In the genomic region with DNA sequence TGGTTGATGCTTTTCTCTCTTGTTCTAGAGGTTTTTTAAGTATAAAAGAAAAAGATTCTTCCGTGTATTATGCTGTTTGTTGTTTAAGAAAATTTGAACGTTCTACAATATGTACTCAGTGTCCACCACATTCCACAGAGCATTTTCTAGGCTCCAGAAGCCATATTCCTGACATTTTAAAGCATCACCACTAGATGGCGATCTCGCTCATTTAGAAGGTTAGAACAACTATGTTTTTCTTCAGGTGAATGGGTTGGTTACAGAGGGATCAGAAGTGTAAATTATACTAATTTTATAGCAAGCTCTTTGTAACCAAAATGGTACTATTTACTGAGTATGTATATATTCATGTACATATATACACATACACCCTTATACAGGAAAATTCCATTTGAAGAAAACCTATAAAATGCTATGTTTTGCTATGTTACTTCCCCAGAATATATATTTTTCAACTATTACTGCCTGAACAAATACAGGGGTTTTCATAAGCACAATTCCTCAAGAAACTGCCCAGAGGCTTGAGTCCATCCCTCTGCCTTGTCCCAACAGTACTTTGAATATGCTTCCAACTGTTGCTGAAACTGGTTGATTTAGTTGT, we compare ENCODE assay signal across 9 cellular contexts.
A peak's percentile ranks its signal among the peaks of the same experiment; 100 is the strongest.
DNase-seq lines count a peak whose midpoint lies in the region; ATAC-seq and TF ChIP-seq lines count a peak whose summit lies in the region.
"Had no signal": no experiment of that assay in that cellular context is flagged by ENCODE, and none has a peak within 500 bp of the region (broad histone marks: within the 10 kb centered on the region; RNA-seq: fewer than 3 reads in every experiment).

No MANE protein-coding gene starts in this region.

- no peak overlapping the region for H3K4me3 ChIP-seq in AG10803 (ENCODE audit: low read length)
- H3K4me3 ChIP-seq in GM12864 (ENCODE audit: low read depth, low read length): no peak overlapping the region
- no peak overlapping the region for H3K4me3 ChIP-seq in HEK293 (ENCODE audit: low read depth, low read length)
- no peak overlapping the region for H3K4me3 ChIP-seq in MM.1S (ENCODE audit: low read length)

- no peak overlapping the region for H3K4me2 ChIP-seq in MM.1S (ENCODE audit: low read depth, low read length)

- TF ChIP-seq CTCF in AG10803 (conservative IDR thresholded peaks at IDR 0.05; ENCODE audit: low read length) (peak; percentile 82), GM12864 (IDR thresholded peaks at IDR 0.05; ENCODE audit: low read depth, low read length, missing control alignments) (peak; percentile 71), HEK293 (tag by site-specific recombination; IDR thresholded peaks at IDR 0.05) (no peak), MM.1S (IDR thresholded peaks at IDR 0.05; ENCODE audit: low read length) (peak; percentile 52), omental fat pad (IDR thresholded peaks at IDR 0.05) (no peak)

- no peaks in the 10 kb centered on the region for H3K36me3 Mint-ChIP-seq in activated CD4-positive, alpha-beta memory T cell treated with anti-CD3 and anti-CD28 coated beads for 36 hours
- H3K36me3 Mint-ChIP-seq: T-cell had no signal

- no peaks in the 10 kb centered on the region for H3K27me3 Mint-ChIP-seq in activated CD4-positive, alpha-beta memory T cell treated with anti-CD3 and anti-CD28 coated beads for 36 hours
- H3K27me3 Mint-ChIP-seq: T-cell had no signal

- no peak overlapping the region for H3K27ac ChIP-seq in HEK293 (ENCODE audit: extremely low read depth, low read depth, low read length)
- H3K27ac ChIP-seq in MM.1S (ENCODE audit: low read length): no peak overlapping the region

- H3K27me3 ChIP-seq in MM.1S (replicated peaks; ENCODE audit: insufficient read depth, low read length): no peaks in the 10 kb centered on the region

- H3K36me3 ChIP-seq in HEK293 (ENCODE audit: control insufficient read depth in 2 of 2, insufficient read depth in 1 of 2, low read length in 2 of 2): no peaks in the 10 kb centered on the region
- H3K36me3 ChIP-seq in MM.1S (replicated peaks; ENCODE audit: insufficient read depth, low read length): no peaks in the 10 kb centered on the region

- no peaks in the 10 kb centered on the region for H3K9me3 ChIP-seq in HEK293 (ENCODE audit: control insufficient read depth, insufficient read depth, low read depth, low read length)
- H3K9me3 ChIP-seq in MM.1S (replicated peaks; ENCODE audit: insufficient read depth, low read length): no peaks in the 10 kb centered on the region

- CTCF ChIA-PET in HEK293 (lab: Yijun Ruan, JAX): interaction anchor here (0.6 to 2.4 kb wide), 13 partner anchors 8 to 1625 kb away, joined by 3 to 8 read pairs (median 5); no protein-coding TSS in a partner anchor
- CTCF ChIA-PET in activated CD4-positive, alpha-beta memory T cell treated with anti-CD3 and anti-CD28 coated beads for 36 hours (lab: Charles Lee): interaction anchor here (1.0 kb wide), 1 partner anchor 25 kb away, joined by 3 read pairs; no protein-coding TSS in a partner anchor

- no peak overlapping the region for H2AFZ ChIP-seq in MM.1S (ENCODE audit: low read length)

- DNase-seq in AG10803 (ENCODE audit: low read depth) (peak; percentile 54), GM12864 (ENCODE audit: low read depth) (peak; percentile 3), MM.1S (peak; percentile 43), fibroblast of gingiva (ENCODE audit: low read depth) (peak; percentile 41), omental fat pad (ENCODE audit: low spot score) (no peak)
- DNase-seq in activated CD4-positive, alpha-beta memory T cell treated with anti-CD3 and anti-CD28 coated beads for 36 hours: no peak

- no peaks in the 10 kb centered on the region for H3K79me2 ChIP-seq in MM.1S (ENCODE audit: low read length)

- intact Hi-C loops in activated CD4-positive, alpha-beta memory T cell treated with anti-CD3 and anti-CD28 coated beads for 36 hours (cut with micrococcal nuclease): loop anchor here (1.0 kb wide), 1 partner anchor 296 kb away; no protein-coding TSS in a partner anchor

- no peaks in the 10 kb centered on the region for H3K4me1 Mint-ChIP-seq in activated CD4-positive, alpha-beta memory T cell treated with anti-CD3 and anti-CD28 coated beads for 36 hours (ENCODE audit: low read depth)
- H3K4me1 Mint-ChIP-seq: T-cell had no signal

- no peaks in the 10 kb centered on the region for H3K9me3 Mint-ChIP-seq in activated CD4-positive, alpha-beta memory T cell treated with anti-CD3 and anti-CD28 coated beads for 36 hours
- H3K9me3 Mint-ChIP-seq: T-cell had no signal

- ATAC-seq in SK-N-SH treated with all-trans-retinoic acid at 6 μM for 48 hours (peak; percentile 84), omental fat pad (ENCODE audit: low FRiP score) (peak; percentile 62)

- H3K4me3 Mint-ChIP-seq in activated CD4-positive, alpha-beta memory T cell treated with anti-CD3 and anti-CD28 coated beads for 36 hours: no peak overlapping the region
- H3K4me3 Mint-ChIP-seq: T-cell had no signal

- no peaks in the 10 kb centered on the region for H3F3A ChIP-seq in MM.1S (ENCODE audit: insufficient read depth, low read length)

- no peaks in the 10 kb centered on the region for H4K20me1 ChIP-seq in MM.1S (ENCODE audit: insufficient read depth, low read length)

- no peaks in the 10 kb centered on the region for H3K9me2 ChIP-seq in MM.1S (replicated peaks; ENCODE audit: insufficient read depth, low read length)

- POLR2A ChIA-PET in HEK293 (lab: Yijun Ruan, JAX): no interaction called here
- POLR2A ChIA-PET in activated CD4-positive, alpha-beta memory T cell treated with anti-CD3 and anti-CD28 coated beads for 36 hours (lab: Charles Lee): no interaction called here

- no peak overlapping the region for H3K9ac ChIP-seq in MM.1S (ENCODE audit: low read length)

- H3K4me1 ChIP-seq in HEK293 (ENCODE audit: control insufficient read depth, insufficient read depth, low read length): no peaks in the 10 kb centered on the region
- no peaks in the 10 kb centered on the region for H3K4me1 ChIP-seq in MM.1S (ENCODE audit: low read length)

- no peak overlapping the region for H3K27ac Mint-ChIP-seq in activated CD4-positive, alpha-beta memory T cell treated with anti-CD3 and anti-CD28 coated beads for 36 hours
- H3K27ac Mint-ChIP-seq: T-cell had no signal

TF ChIP-seq in HEK293, 187 proteins besides CTCF, POLR2A, EP300 and RAD21:
- no peak for TF ChIP-seq ZNF202 (tag by site-specific recombination; IDR thresholded peaks at IDR 0.05; ENCODE audit: borderline replicate concordance)
- 0 out of 2 replicates have a peak, but pooled peaks have one; percentile 23 for TF ChIP-seq ZNF660 (tag by site-specific recombination; IDR thresholded peaks at IDR 0.05)
- peak; percentile 61 for TF ChIP-seq ZNF654 (tag by site-specific recombination; IDR thresholded peaks at IDR 0.05; ENCODE audit: low read depth)
- no peak for TF ChIP-seq ZNF174 (tag by site-specific recombination; IDR thresholded peaks at IDR 0.05)
TF ChIP-seq in HEK293: peak in this region for 2.

TF ChIP-seq in SK-N-SH treated with all-trans-retinoic acid at 6 μM for 48 hours, 23 proteins besides CTCF, POLR2A, EP300 and RAD21 (continues in another document):
- TF ChIP-seq, protein P1, sequence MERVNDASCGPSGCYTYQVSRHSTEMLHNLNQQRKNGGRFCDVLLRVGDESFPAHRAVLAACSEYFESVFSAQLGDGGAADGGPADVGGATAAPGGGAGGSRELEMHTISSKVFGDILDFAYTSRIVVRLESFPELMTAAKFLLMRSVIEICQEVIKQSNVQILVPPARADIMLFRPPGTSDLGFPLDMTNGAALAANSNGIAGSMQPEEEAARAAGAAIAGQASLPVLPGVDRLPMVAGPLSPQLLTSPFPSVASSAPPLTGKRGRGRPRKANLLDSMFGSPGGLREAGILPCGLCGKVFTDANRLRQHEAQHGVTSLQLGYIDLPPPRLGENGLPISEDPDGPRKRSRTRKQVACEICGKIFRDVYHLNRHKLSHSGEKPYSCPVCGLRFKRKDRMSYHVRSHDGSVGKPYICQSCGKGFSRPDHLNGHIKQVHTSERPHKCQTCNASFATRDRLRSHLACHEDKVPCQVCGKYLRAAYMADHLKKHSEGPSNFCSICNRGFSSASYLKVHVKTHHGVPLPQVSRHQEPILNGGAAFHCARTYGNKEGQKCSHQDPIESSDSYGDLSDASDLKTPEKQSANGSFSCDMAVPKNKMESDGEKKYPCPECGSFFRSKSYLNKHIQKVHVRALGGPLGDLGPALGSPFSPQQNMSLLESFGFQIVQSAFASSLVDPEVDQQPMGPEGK (CRISPR knock-in tag; IDR thresholded peaks at IDR 0.05; ENCODE audit: borderline replicate concordance): no peak
- TF ChIP-seq TCF4 (CRISPR knock-in tag; IDR thresholded peaks at IDR 0.05; ENCODE audit: borderline replicate concordance): no peak
- TF ChIP-seq, protein P2, sequence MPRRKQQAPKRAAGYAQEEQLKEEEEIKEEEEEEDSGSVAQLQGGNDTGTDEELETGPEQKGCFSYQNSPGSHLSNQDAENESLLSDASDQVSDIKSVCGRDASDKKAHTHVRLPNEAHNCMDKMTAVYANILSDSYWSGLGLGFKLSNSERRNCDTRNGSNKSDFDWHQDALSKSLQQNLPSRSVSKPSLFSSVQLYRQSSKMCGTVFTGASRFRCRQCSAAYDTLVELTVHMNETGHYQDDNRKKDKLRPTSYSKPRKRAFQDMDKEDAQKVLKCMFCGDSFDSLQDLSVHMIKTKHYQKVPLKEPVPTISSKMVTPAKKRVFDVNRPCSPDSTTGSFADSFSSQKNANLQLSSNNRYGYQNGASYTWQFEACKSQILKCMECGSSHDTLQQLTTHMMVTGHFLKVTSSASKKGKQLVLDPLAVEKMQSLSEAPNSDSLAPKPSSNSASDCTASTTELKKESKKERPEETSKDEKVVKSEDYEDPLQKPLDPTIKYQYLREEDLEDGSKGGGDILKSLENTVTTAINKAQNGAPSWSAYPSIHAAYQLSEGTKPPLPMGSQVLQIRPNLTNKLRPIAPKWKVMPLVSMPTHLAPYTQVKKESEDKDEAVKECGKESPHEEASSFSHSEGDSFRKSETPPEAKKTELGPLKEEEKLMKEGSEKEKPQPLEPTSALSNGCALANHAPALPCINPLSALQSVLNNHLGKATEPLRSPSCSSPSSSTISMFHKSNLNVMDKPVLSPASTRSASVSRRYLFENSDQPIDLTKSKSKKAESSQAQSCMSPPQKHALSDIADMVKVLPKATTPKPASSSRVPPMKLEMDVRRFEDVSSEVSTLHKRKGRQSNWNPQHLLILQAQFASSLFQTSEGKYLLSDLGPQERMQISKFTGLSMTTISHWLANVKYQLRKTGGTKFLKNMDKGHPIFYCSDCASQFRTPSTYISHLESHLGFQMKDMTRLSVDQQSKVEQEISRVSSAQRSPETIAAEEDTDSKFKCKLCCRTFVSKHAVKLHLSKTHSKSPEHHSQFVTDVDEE (CRISPR knock-in tag; IDR thresholded peaks at IDR 0.05): no peak

Comparison
In these comparisons a context has a peak if more than half of its experiments do, and no peak if none do; other contexts are left out.
1. DNase-seq: peak in AG10803 (single experiment), GM12864 (single experiment), MM.1S (single experiment) and fibroblast of gingiva (single experiment); none in omental fat pad (single experiment) and activated CD4-positive, alpha-beta memory T cell treated with anti-CD3 and anti-CD28 coated beads for 36 hours (single experiment).
2. CTCF ChIP-seq: peak in AG10803 (single experiment), GM12864 (single experiment) and MM.1S (single experiment); none in HEK293 (single experiment) and omental fat pad (0 of 3).